In the genomic region with DNA sequence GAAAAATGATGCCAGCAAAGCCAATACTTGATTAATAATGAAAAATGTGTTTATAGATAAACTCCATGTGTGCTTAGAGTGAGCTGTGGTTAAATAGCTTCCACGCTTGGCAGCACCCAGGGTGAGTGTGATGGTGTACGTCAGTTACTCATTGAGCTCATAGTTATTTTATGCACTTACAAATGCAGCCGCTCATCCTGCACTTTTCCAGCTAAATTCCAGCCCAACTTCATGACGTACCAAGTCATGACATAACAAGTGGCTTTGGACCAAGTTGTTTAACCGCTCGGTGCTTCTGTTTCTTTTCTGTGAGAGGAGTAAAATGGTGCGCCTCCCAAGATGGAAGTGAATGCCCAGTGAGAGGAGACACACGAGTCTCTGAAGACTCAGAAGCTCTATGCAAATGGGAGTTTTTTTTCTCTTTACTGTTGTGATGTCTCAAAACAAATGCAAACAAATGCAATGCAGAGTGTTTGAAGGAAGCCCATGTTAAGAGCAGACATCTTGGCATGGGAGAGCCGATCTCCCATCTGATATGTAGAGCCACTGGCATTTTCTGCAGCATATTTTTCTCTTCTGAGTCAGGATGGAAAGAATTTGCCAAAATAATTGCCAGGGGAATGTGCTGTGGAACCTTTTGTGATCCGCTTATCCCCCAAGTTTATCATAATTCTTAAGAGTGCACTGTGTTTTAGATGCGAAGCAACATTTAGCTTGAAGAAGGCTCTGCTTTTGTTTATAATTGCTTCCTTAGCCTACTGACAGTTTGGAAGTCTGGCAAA, we compare ENCODE assay signal across 13 cellular contexts.
DNase-seq lines count a peak whose midpoint lies in the region; ATAC-seq and TF ChIP-seq lines count a peak whose summit lies in the region.
"Had no signal": no experiment of that assay in that cellular context is flagged by ENCODE, and none has a peak within 500 bp of the region (broad histone marks: within the 10 kb centered on the region; RNA-seq: fewer than 3 reads in every experiment).

No MANE protein-coding gene starts in this region.

- H3K4me2 ChIP-seq in Karpas-422 (ENCODE audit: low read depth, low read length, poor library complexity, severe bottlenecking) (no peak overlapping the region), GM23338 (no peak overlapping the region)

- H3K27me3 ChIP-seq in Karpas-422 (ENCODE audit: low read length) = no peaks in the 10 kb centered on the region
- no peaks in the 10 kb centered on the region for H3K27me3 ChIP-seq in GM23338 (ENCODE audit: insufficient read depth)
- H3K27me3 ChIP-seq: right lobe of liver had no signal

- H3K9me2 ChIP-seq in Karpas-422 (replicated peaks; ENCODE audit: insufficient read depth, low read length) (no peaks in the 10 kb centered on the region), GM23338 (ENCODE audit: insufficient read depth) (no peaks in the 10 kb centered on the region)

- DNase-seq in AG04449 (ENCODE audit: low read depth, low spot score) = peak; percentile 49
- no peak for DNase-seq in Karpas-422
- DNase-seq in dedifferentiated amniotic fluid mesenchymal stem cell (ENCODE audit: extremely low spot score) = peak; percentile 86
- DNase-seq in mucosa of gallbladder (ENCODE audit: low spot score) = peak; percentile 63
- no peak for DNase-seq in ureter (ENCODE audit: low spot score)
- no peak for DNase-seq in activated effector memory CD4-positive, alpha-beta T cell treated with Interleukin-2 at 50 U/mL for 16 hours
- DNase-seq in GM23338 (ENCODE audit: low spot score) = no peak
- DNase-seq in stimulated activated CD8-positive, alpha-beta memory T cell treated with anti-CD3 and anti-CD28 coated beads, Interleukin-4, amount 100 ng/mL, for 48 hours = no peak
- DNase-seq: activated naive CD8-positive, alpha-beta T cell treated with anti-CD3 and anti-CD28 coated beads, Interleukin-2, amount 50 U/mL, for 24 hours; C1 segment of cervical spinal cord; NCI-H446; right lobe of liver; RPMI8226 had no signal

- no peaks in the 10 kb centered on the region for H3F3A ChIP-seq in GM23338 (replicated peaks; ENCODE audit: low read depth)

- peaks cover 4% of the 10 kb centered on the region; the same call in 1 of the 2 replicates for H3K36me3 ChIP-seq in Karpas-422 (ENCODE audit: insufficient read depth, low read length)
- H3K36me3 ChIP-seq in GM23338 (ENCODE audit: insufficient read depth) = no peaks in the 10 kb centered on the region
- H3K36me3 ChIP-seq: right lobe of liver had no signal

- H3K27me3 Mint-ChIP-seq in GM23338 (ENCODE audit: insufficient read depth, low read depth, poor library complexity) = peaks cover 2% of the 10 kb centered on the region
- H3K27me3 Mint-ChIP-seq: activated naive CD8-positive, alpha-beta T cell treated with anti-CD3 and anti-CD28 coated beads, Interleukin-2, amount 50 U/mL, for 24 hours had no signal

- no peak overlapping the region for H3K9ac ChIP-seq in Karpas-422 (ENCODE audit: low read length)

- no peak for TF ChIP-seq CTCF in AG04449 (IDR thresholded peaks at IDR 0.05; ENCODE audit: insufficient read depth, low read length, missing control alignments)
- TF ChIP-seq CTCF in GM23338 (conservative IDR thresholded peaks at IDR 0.05; ENCODE audit: low read depth in 2 of 2) = no peak

- peaks cover 45% of the 10 kb centered on the region for H3K4me1 ChIP-seq in Karpas-422 (ENCODE audit: low read length)
- peaks cover 9% of the 10 kb centered on the region for H3K4me1 ChIP-seq in GM23338 (ENCODE audit: insufficient read depth)
- H3K4me1 ChIP-seq: right lobe of liver had no signal

- ATAC-seq in GM23338 = no peak
- ATAC-seq: activated naive CD8-positive, alpha-beta T cell treated with anti-CD3 and anti-CD28 coated beads, Interleukin-2, amount 50 U/mL, for 24 hours; right lobe of liver had no signal

- POLR2A ChIA-PET in AG04449 (lab: Yijun Ruan, JAX) = interaction anchor here (0.6 to 0.7 kb wide), 2 partner anchors 17 to 137 kb away, joined by 3 to 4 read pairs; no protein-coding TSS in a partner anchor

- H3K4me3 Mint-ChIP-seq in GM23338 = no peak overlapping the region
- H3K4me3 Mint-ChIP-seq: activated naive CD8-positive, alpha-beta T cell treated with anti-CD3 and anti-CD28 coated beads, Interleukin-2, amount 50 U/mL, for 24 hours had no signal

- no peak overlapping the region for H2AFZ ChIP-seq in Karpas-422 (ENCODE audit: low read length)
- no peak overlapping the region for H2AFZ ChIP-seq in GM23338

- H3K4me3 ChIP-seq in AG04449 (ENCODE audit: low read depth, low read length) (no peak overlapping the region), Karpas-422 (ENCODE audit: low read length) (no peak overlapping the region), GM23338 (no peak overlapping the region)
- H3K4me3 ChIP-seq: right lobe of liver had no signal

- no peak overlapping the region for H3K27ac Mint-ChIP-seq in GM23338
- H3K27ac Mint-ChIP-seq: activated naive CD8-positive, alpha-beta T cell treated with anti-CD3 and anti-CD28 coated beads, Interleukin-2, amount 50 U/mL, for 24 hours had no signal

- H3K9me3 Mint-ChIP-seq in GM23338 = no peaks in the 10 kb centered on the region; the same call in 2 of the 3 replicates
- H3K9me3 Mint-ChIP-seq: activated naive CD8-positive, alpha-beta T cell treated with anti-CD3 and anti-CD28 coated beads, Interleukin-2, amount 50 U/mL, for 24 hours had no signal

- H3K79me2 ChIP-seq in Karpas-422 (ENCODE audit: low read length) = peaks cover 38% of the 10 kb centered on the region
- no peaks in the 10 kb centered on the region for H3K79me2 ChIP-seq in GM23338 (replicated peaks; ENCODE audit: insufficient read depth)

- peak overlapping the region; percentile 12; the same call in 1 of the 2 replicates for H3K27ac ChIP-seq in Karpas-422 (ENCODE audit: low read length)
- H3K27ac ChIP-seq in GM23338 (ENCODE audit: low read depth) = no peak overlapping the region
- H3K27ac ChIP-seq: right lobe of liver had no signal

- H3K4me1 Mint-ChIP-seq in GM23338 = peaks cover 28% of the 10 kb centered on the region
- H3K4me1 Mint-ChIP-seq: activated naive CD8-positive, alpha-beta T cell treated with anti-CD3 and anti-CD28 coated beads, Interleukin-2, amount 50 U/mL, for 24 hours had no signal

- H4K20me1 ChIP-seq in Karpas-422 (ENCODE audit: insufficient read depth, low read depth, low read length) (no peaks in the 10 kb centered on the region), GM23338 (replicated peaks; ENCODE audit: insufficient read depth) (no peaks in the 10 kb centered on the region)

- CTCF ChIA-PET in AG04449 (lab: Yijun Ruan, JAX) = interaction anchor here (1.0 kb wide), 1 partner anchor 23 kb away, joined by 3 read pairs; no protein-coding TSS in a partner anchor

- no peaks in the 10 kb centered on the region for H3K9me3 ChIP-seq in Karpas-422 (ENCODE audit: low read length)
- H3K9me3 ChIP-seq: right lobe of liver had no signal

- peaks cover 6% of the 10 kb centered on the region; the same call in 2 of the 3 replicates for H3K36me3 Mint-ChIP-seq in GM23338 (ENCODE audit: low read depth)

TF ChIP-seq in GM23338, 12 proteins besides CTCF, POLR2A, EP300 and RAD21:
- TF ChIP-seq, protein P1, sequence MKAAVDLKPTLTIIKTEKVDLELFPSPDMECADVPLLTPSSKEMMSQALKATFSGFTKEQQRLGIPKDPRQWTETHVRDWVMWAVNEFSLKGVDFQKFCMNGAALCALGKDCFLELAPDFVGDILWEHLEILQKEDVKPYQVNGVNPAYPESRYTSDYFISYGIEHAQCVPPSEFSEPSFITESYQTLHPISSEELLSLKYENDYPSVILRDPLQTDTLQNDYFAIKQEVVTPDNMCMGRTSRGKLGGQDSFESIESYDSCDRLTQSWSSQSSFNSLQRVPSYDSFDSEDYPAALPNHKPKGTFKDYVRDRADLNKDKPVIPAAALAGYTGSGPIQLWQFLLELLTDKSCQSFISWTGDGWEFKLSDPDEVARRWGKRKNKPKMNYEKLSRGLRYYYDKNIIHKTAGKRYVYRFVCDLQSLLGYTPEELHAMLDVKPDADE (IDR thresholded peaks at IDR 0.05) = no peak
- no peak for TF ChIP-seq STAT1 (IDR thresholded peaks at IDR 0.05; ENCODE audit: unreplicated experiment)

Comparison
In these comparisons a context has a peak if more than half of its experiments do, and no peak if none do; other contexts are left out.
1. DNase-seq: peak in AG04449 (single experiment), dedifferentiated amniotic fluid mesenchymal stem cell (single experiment) and mucosa of gallbladder (single experiment); none in Karpas-422 (single experiment), ureter (single experiment), activated effector memory CD4-positive, alpha-beta T cell treated with Interleukin-2 at 50 U/mL for 16 hours (single experiment), GM23338 (single experiment) and stimulated activated CD8-positive, alpha-beta memory T cell treated with anti-CD3 and anti-CD28 coated beads, Interleukin-4, amount 100 ng/mL, for 48 hours (single experiment).